In genomic region chr3:15098503-15099363, GRCh38 we compare ENCODE assay signal across 1 cellular context.
A peak's percentile ranks its signal among the peaks of the same experiment; 100 is the strongest.
TF ChIP-seq lines count a peak whose summit lies in the region.

Gene RBSN, minus strand, starts transcription at chr3:15099148. Its CDS starts 3,028 bp downstream, at chr3:15096120.

TF ChIP-seq in K562, 482 proteins besides CTCF, POLR2A, EP300 and RAD21 (continued from another document and continues in another):
- TF ChIP-seq THRB (CRISPR knock-in tag; conservative IDR thresholded peaks at IDR 0.05) (peak; percentile 4; the same call in 1 of the 2 replicates), YBX1 (IDR thresholded peaks at IDR 0.05) (no peak), ZNF639 (CRISPR knock-in tag; conservative IDR thresholded peaks at IDR 0.05 in 1 of 2, IDR thresholded peaks at IDR 0.05 in 1 of 2) (peak in 1 of 2 experiments; percentile 87; a peak in 2 of 4 replicates), ARNT (IDR thresholded peaks at IDR 0.05) (peak; percentile 58 to 69; a peak in 1 of 4 replicates), ETS1 (conservative IDR thresholded peaks at IDR 0.05; ENCODE audit: control insufficient read depth, low read depth, low read length) (peak; percentile 94), ZNF717 (CRISPR knock-in tag; IDR thresholded peaks at IDR 0.05) (no peak), E2F1 (CRISPR knock-in tag; IDR thresholded peaks at IDR 0.05) (peak; percentile 99), ZNF174 (CRISPR knock-in tag; IDR thresholded peaks at IDR 0.05) (no peak), SIN3B (IDR thresholded peaks at IDR 0.05; ENCODE audit: low read depth) (peak; percentile 86), POLR2B (IDR thresholded peaks at IDR 0.05; ENCODE audit: low read depth, partially characterized antibody) (peak; percentile 83), ATF3 (IDR thresholded peaks at IDR 0.05) (0 out of 2 replicates have a peak, but pooled peaks have one; percentile 17), ATF3 (CRISPR knock-in tag; conservative IDR thresholded peaks at IDR 0.05) (no peak; the same call in none of the 2 replicates), ZNF740 (CRISPR knock-in tag; IDR thresholded peaks at IDR 0.05) (peak; percentile 91), ZNF740 (tag; IDR thresholded peaks at IDR 0.05) (peak in 1 of 2 experiments; percentile 68; a peak in 1 of 4 replicates), JUNB (CRISPR knock-in tag; conservative IDR thresholded peaks at IDR 0.05) (no peak), NONO (IDR thresholded peaks at IDR 0.05; ENCODE audit: low read depth in 2 of 2, low read length in 1 of 2) (peak in 1 of 2 experiments; percentile 70; a peak in 1 of 4 replicates), STAT6 (CRISPR knock-in tag; IDR thresholded peaks at IDR 0.05) (0 out of 2 replicates have a peak, but pooled peaks have one; percentile 16), HES1 (IDR thresholded peaks at IDR 0.05; ENCODE audit: low read depth) (0 out of 2 replicates have a peak, but pooled peaks have one; percentile 22), ETV1 (tag; conservative IDR thresholded peaks at IDR 0.05; ENCODE audit: low read depth) (peak; percentile 98), ASH1L (IDR thresholded peaks at IDR 0.05; ENCODE audit: borderline replicate concordance, low read depth, partially characterized antibody) (no peak), CREM (IDR thresholded peaks at IDR 0.05; ENCODE audit: low read depth) (peak; percentile 96), KLF13 (tag; IDR thresholded peaks at IDR 0.05; ENCODE audit: borderline replicate concordance, low read depth) (peak; percentile 76; the same call in 1 of the 2 replicates), ZBTB9 (CRISPR knock-in tag; IDR thresholded peaks at IDR 0.05) (peak; percentile 97), CREB3L1 (IDR thresholded peaks at IDR 0.05; ENCODE audit: borderline replicate concordance, low read depth) (peak; percentile 98), TAF7 (tag; IDR thresholded peaks at IDR 0.05) (peak; percentile 92), ZNF445 (CRISPR knock-in tag; IDR thresholded peaks at IDR 0.05; ENCODE audit: low read depth) (no peak), EZH2 (IDR thresholded peaks at IDR 0.05; ENCODE audit: borderline replicate concordance, low read depth, low read length) (no peak), JUN (IDR thresholded peaks at IDR 0.05; ENCODE audit: borderline replicate concordance, low read depth, low read length) (peak; percentile 67), JUN (CRISPR knock-in tag; IDR thresholded peaks at IDR 0.05; ENCODE audit: borderline replicate concordance) (0 out of 2 replicates have a peak, but pooled peaks have one; percentile 60), ZBTB1 (CRISPR knock-in tag; IDR thresholded peaks at IDR 0.05; ENCODE audit: borderline replicate concordance, low read depth) (peak; percentile 97), CTCFL (IDR thresholded peaks at IDR 0.05; ENCODE audit: borderline replicate concordance, insufficient read depth, low read depth, low read length, poor library complexity, severe bottlenecking) (peak; percentile 54), PML (IDR thresholded peaks at IDR 0.05; ENCODE audit: low read length) (peak; percentile 61; the same call in 1 of the 2 replicates), BRD9 (IDR thresholded peaks at IDR 0.05; ENCODE audit: low read depth, partially characterized antibody) (peak; percentile 56), CEBPZ (IDR thresholded peaks at IDR 0.05; ENCODE audit: borderline replicate concordance, low read depth, low read length) (peak; percentile 75), ARHGAP35 (IDR thresholded peaks at IDR 0.05; ENCODE audit: partially characterized antibody) (peak; percentile 73), KDM5B (IDR thresholded peaks at IDR 0.05; ENCODE audit: insufficient replicate concordance, low read depth, low read length) (peak; percentile 82)
